ENCODE assay signal across 13 cellular contexts in genomic region chr14:74599201-74599809, GRCh38. TPM values are rescaled to one million over a fixed set of nuclear protein-coding genes. Genes with fewer than 3 reads are reported as not detected.
A peak's percentile ranks its signal among the peaks of the same experiment; 100 is the strongest.
DNase-seq lines count a peak whose midpoint lies in the region; ATAC-seq and TF ChIP-seq lines count a peak whose summit lies in the region.
"Had no signal": no experiment of that assay in that cellular context is flagged by ENCODE, and none has a peak within 500 bp of the region (broad histone marks: within the 10 kb centered on the region; RNA-seq: fewer than 3 reads in every experiment).

No MANE protein-coding gene starts in this region.

- peak overlapping the region; percentile 68 to 90 for H3K18ac ChIP-seq in mesenchymal stem cell (ENCODE audit: low read depth in 1 of 2, low read length in 2 of 2)

- WGBS in esophagus squamous epithelium, 2 donors = 35 to 44% methylated on average over 7 of the region's 12 CpGs
- 59% methylated on average over 7 of the region's 12 CpGs for WGBS in mesenchymal stem cell

- peaks cover 27 to 62% (median 49%) of the 10 kb centered on the region in 3 donors for H3K4me1 ChIP-seq in esophagus squamous epithelium
- peaks cover 16% of the 10 kb centered on the region for H3K4me1 ChIP-seq in mesenchymal stem cell (ENCODE audit: control insufficient read depth, insufficient read depth, low read depth, low read length)
- H3K4me1 ChIP-seq in stomach smooth muscle (ENCODE audit: control insufficient read depth, insufficient read depth, low read length) = peaks cover 47% of the 10 kb centered on the region
- H3K4me1 ChIP-seq: foreskin keratinocyte had no signal

- H3K9ac ChIP-seq in mesenchymal stem cell (ENCODE audit: low read length) (peak overlapping the region; percentile 54), stomach smooth muscle (ENCODE audit: low read length in 2 of 2) (peak overlapping the region in 1 of 2 donors; percentile 47)

- no peak for ATAC-seq in GM19455 (IDR thresholded peaks at IDR 0.05; ENCODE audit: unreplicated experiment)
- ATAC-seq: foreskin keratinocyte, left colon had no signal

- H3K14ac ChIP-seq in mesenchymal stem cell (ENCODE audit: low read length in 2 of 2) = peak overlapping the region in 1 of 2 experiments; percentile 87

- H3K4me2 ChIP-seq in mesenchymal stem cell (ENCODE audit: low read length, poor library complexity, severe bottlenecking) = no peak overlapping the region

- intact Hi-C loops in esophagus squamous epithelium (cut with DNase I) = no loop called here

- H4K8ac ChIP-seq in mesenchymal stem cell (ENCODE audit: low read length) = peak overlapping the region; percentile 86

- H2AFZ ChIP-seq in mesenchymal stem cell (ENCODE audit: low read depth, low read length) = peak overlapping the region; percentile 62

- peak overlapping the region; percentile 52 to 83 for H3K4ac ChIP-seq in mesenchymal stem cell (ENCODE audit: low read depth in 1 of 2, low read length in 2 of 2)

- H3K4me3 ChIP-seq in esophagus squamous epithelium = no peak overlapping the region
- H3K4me3 ChIP-seq in mesenchymal stem cell (ENCODE audit: insufficient read depth in 1 of 2, low read depth in 1 of 2, low read length in 2 of 2) = no peak overlapping the region
- no peak overlapping the region for H3K4me3 ChIP-seq in stomach smooth muscle (ENCODE audit: low read length in 2 of 2)

- peak overlapping the region; percentile 42 to 90 (median 73) for H3K27ac ChIP-seq in esophagus squamous epithelium
- H3K27ac ChIP-seq in mesenchymal stem cell (ENCODE audit: low read length, poor library complexity, severe bottlenecking) = no peak overlapping the region
- peak overlapping the region; percentile 49 for H3K27ac ChIP-seq in stomach smooth muscle (ENCODE audit: low read length)
- H3K27ac ChIP-seq: foreskin keratinocyte had no signal

- peak overlapping the region; percentile 90 for H2BK120ac ChIP-seq in mesenchymal stem cell (ENCODE audit: low read depth, low read length)

- no peak overlapping the region for H3K23ac ChIP-seq in mesenchymal stem cell (ENCODE audit: low read length in 2 of 2)

- H2BK15ac ChIP-seq in mesenchymal stem cell (ENCODE audit: low read depth, poor library complexity, severe bottlenecking) = peak overlapping the region; percentile 7

- peak overlapping the region; percentile 90 for H4K91ac ChIP-seq in mesenchymal stem cell (ENCODE audit: low read length)

- H3K36me3 ChIP-seq in esophagus squamous epithelium (peaks cover 0 to 27% (median 0%) of the 10 kb centered on the region in 3 donors), mesenchymal stem cell (ENCODE audit: control insufficient read depth in 1 of 2, insufficient read depth in 2 of 2, low read depth in 1 of 2, low read length in 2 of 2) (peaks cover 43 to 82% of the 10 kb centered on the region in 2 experiments), stomach smooth muscle (ENCODE audit: control insufficient read depth in 2 of 2, insufficient read depth in 2 of 2, low read length in 2 of 2) (no peaks in the 10 kb centered on the region)

- H3K27me3 ChIP-seq in esophagus squamous epithelium = no peaks in the 10 kb centered on the region
- no peaks in the 10 kb centered on the region for H3K27me3 ChIP-seq in mesenchymal stem cell (ENCODE audit: control insufficient read depth in 1 of 2, insufficient read depth in 1 of 2, low read length in 2 of 2)
- H3K27me3 ChIP-seq in stomach smooth muscle (ENCODE audit: control insufficient read depth in 1 of 2, insufficient read depth in 2 of 2, low read length in 2 of 2) = no peaks in the 10 kb centered on the region
- H3K27me3 ChIP-seq: foreskin keratinocyte had no signal

- H2BK12ac ChIP-seq in mesenchymal stem cell (ENCODE audit: low read length in 2 of 2) = peak overlapping the region; percentile 93 to 95

- H2AK5ac ChIP-seq in mesenchymal stem cell (ENCODE audit: low read length, severe bottlenecking) = no peak overlapping the region

- DNase-seq in LHCN-M2 (ENCODE audit: low read depth) = peak; percentile 83
- no peak for DNase-seq in esophagus squamous epithelium (lab: John Stamatoyannopoulos, UW)
- DNase-seq in mesenchymal stem cell = peak; percentile 59
- DNase-seq in NCI-H128 (lab: John Stamatoyannopoulos, UW; ENCODE audit: unreplicated experiment) = no peak
- DNase-seq in activated CD4-positive, alpha-beta T cell treated with anti-CD3 and anti-CD28 coated beads for 4 hours = no peak
- DNase-seq in NCI-H2107 (lab: John Stamatoyannopoulos, UW) = no peak
- DNase-seq: central memory CD4-positive, alpha-beta T cell; foreskin keratinocyte; GF-D8; left colon; NCI-H774 had no signal

- no peak for TF ChIP-seq CTCF in esophagus squamous epithelium (IDR thresholded peaks at IDR 0.05)

- no peak for TF ChIP-seq POLR2A in esophagus squamous epithelium (IDR thresholded peaks at IDR 0.05)

- H3K9me3 ChIP-seq in esophagus squamous epithelium (no peaks in the 10 kb centered on the region), mesenchymal stem cell (ENCODE audit: control insufficient read depth, low read length) (no peaks in the 10 kb centered on the region), stomach smooth muscle (ENCODE audit: control insufficient read depth in 2 of 2, low read length in 2 of 2) (no peaks in the 10 kb centered on the region)

- H3K79me1 ChIP-seq in mesenchymal stem cell (replicated peaks; ENCODE audit: low read length, poor library complexity, severe bottlenecking) = peaks cover 16% of the 10 kb centered on the region

- H2BK5ac ChIP-seq in mesenchymal stem cell (ENCODE audit: low read depth, low read length, poor library complexity, severe bottlenecking) = no peak overlapping the region

RNA-seq across cellular contexts. Expression of gene LTBP2, which starts 12.7 kb away (rescaled TPM):
- total RNA-seq in LHCN-M2 (2014; rRNA removed) (151 and 211 TPM in 2 replicates), esophagus squamous epithelium (10 to 100 TPM; 10.3 to 41.6 (median 17.0) TPM)
- 104 TPM for polyA plus RNA-seq in LHCN-M2 (2012)
- polyA plus RNA-seq in mesenchymal stem cell (2013, experiment 1 of 2) = 16.6 TPM
- 16.0 TPM for polyA plus RNA-seq in mesenchymal stem cell (2013, experiment 2 of 2)

Comparison
In these comparisons a context has a peak if more than half of its experiments do, and no peak if none do; other contexts are left out.
1. DNase-seq: peak in LHCN-M2 (single experiment) and mesenchymal stem cell (single experiment); none in esophagus squamous epithelium (single experiment), NCI-H128 (single experiment), activated CD4-positive, alpha-beta T cell treated with anti-CD3 and anti-CD28 coated beads for 4 hours (0 of 2) and NCI-H2107 (single experiment).